Comparison of ENCODE assay signal across 9 cellular contexts in the genomic region with DNA sequence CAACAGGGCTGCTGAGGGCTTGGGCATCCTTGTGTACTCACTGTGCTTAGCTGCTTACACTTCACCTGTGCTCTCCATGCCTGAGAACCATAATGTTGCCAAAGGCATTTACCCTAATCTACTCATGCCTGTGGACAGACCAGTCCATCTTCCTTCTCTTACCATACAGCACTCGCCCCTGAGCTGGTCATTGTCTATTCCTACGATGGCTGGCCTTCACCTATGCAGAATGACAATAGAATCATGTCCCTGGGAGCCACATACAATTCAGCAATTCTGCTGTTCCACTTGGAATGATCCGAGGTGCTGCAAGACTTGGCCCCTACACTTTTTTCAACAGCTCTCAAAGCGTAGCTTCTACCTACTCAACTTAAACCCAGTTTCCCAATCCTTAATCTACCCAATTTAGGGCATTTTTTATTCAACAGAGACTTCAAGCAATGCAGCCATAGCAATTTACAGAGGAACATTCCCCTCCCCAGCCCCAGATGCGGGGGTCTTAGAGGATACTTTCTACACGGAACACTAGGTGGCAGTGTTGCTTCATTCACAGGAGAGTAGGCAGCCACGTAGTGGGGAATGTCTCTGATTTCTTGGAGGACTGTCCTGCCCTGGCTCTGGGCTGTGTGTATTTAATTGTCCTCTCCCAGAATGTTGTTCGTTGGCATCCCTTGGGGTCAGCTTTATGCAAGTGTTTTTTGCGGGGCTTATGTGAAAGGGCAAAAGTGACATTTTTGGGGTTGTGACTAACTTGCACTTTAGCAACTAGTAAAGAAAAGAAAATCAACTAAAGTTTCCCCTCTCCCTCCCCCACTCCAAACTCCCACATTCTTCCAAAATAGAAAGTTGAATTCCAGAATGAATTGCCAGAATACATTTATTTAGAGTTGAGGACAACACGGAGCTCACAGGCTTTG.
A peak's percentile ranks its signal among the peaks of the same experiment; 100 is the strongest.
DNase-seq lines count a peak whose midpoint lies in the region; ATAC-seq, FAIRE-seq and TF ChIP-seq lines count a peak whose summit lies in the region.
"Had no signal": no experiment of that assay in that cellular context is flagged by ENCODE, and none has a peak within 500 bp of the region (broad histone marks: within the 10 kb centered on the region; RNA-seq: fewer than 3 reads in every experiment).

No MANE protein-coding gene starts in this region.

- peak; percentile 51 for DNase-seq in DMS53 treated with DMSO at 0.1 percent for 48 hours (lab: John Stamatoyannopoulos, UW; ENCODE audit: unreplicated experiment)
- peak; percentile 26 for DNase-seq in GM19239 (ENCODE audit: insufficient read length, low spot score)
- DNase-seq in NOMO-1 treated with dmso at 0.1 percent for 144 hours (lab: John Stamatoyannopoulos, UW; ENCODE audit: unreplicated experiment), result peak; percentile 22
- no peak for DNase-seq in breast epithelium (ENCODE audit: low spot score in 2 of 2)
- peak; percentile 79 for DNase-seq in islet precursor cell
- peak in 31 of 49 donors; percentile 3 to 48 (median 19) for DNase-seq in substantia nigra (lab: John Stamatoyannopoulos, UW)
- DNase-seq in T-helper 2 cell treated with Interferon-gamma antibody and Interleukin-4, amounts not matched to agents 5 μg/mL and 100 μg/mL, for 36 hours (ENCODE audit: low spot score), result no peak

- no peak overlapping the region for H3K4me3 Mint-ChIP-seq in T-helper 2 cell treated with Interferon-gamma antibody and Interleukin-4, amounts not matched to agents 5 μg/mL and 100 μg/mL, for 36 hours
- H3K4me3 Mint-ChIP-seq: activated naive CD4-positive, alpha-beta T cell treated with anti-CD3 and anti-CD28 coated beads, Interleukin-2, amount 50 U/mL, for 24 hours had no signal

- H3K4me1 Mint-ChIP-seq in T-helper 2 cell treated with Interferon-gamma antibody and Interleukin-4, amounts not matched to agents 5 μg/mL and 100 μg/mL, for 36 hours (ENCODE audit: low read depth), result no peaks in the 10 kb centered on the region
- H3K4me1 Mint-ChIP-seq: activated naive CD4-positive, alpha-beta T cell treated with anti-CD3 and anti-CD28 coated beads, Interleukin-2, amount 50 U/mL, for 24 hours had no signal

- peak; percentile 77 for ATAC-seq in HG03565 (IDR thresholded peaks at IDR 0.05; ENCODE audit: unreplicated experiment)

- TF ChIP-seq CTCF in breast epithelium (IDR thresholded peaks at IDR 0.05), result peak; percentile 11 to 86 (median 68)

- H3K27me3 ChIP-seq in breast epithelium, result peaks cover 0 to 16% of the 10 kb centered on the region in 2 donors

- H3K36me3 Mint-ChIP-seq in T-helper 2 cell treated with Interferon-gamma antibody and Interleukin-4, amounts not matched to agents 5 μg/mL and 100 μg/mL, for 36 hours (ENCODE audit: low read depth), result no peaks in the 10 kb centered on the region

- H3K27me3 Mint-ChIP-seq in T-helper 2 cell treated with Interferon-gamma antibody and Interleukin-4, amounts not matched to agents 5 μg/mL and 100 μg/mL, for 36 hours (ENCODE audit: low read depth), result no peaks in the 10 kb centered on the region

- intact Hi-C loops in breast epithelium (cut with DNase I; ENCODE audit: low total_unique reads), result no loop called here

- no peak for TF ChIP-seq POLR2A in breast epithelium (IDR thresholded peaks at IDR 0.05)

- no peaks in the 10 kb centered on the region for H3K9me3 Mint-ChIP-seq in T-helper 2 cell treated with Interferon-gamma antibody and Interleukin-4, amounts not matched to agents 5 μg/mL and 100 μg/mL, for 36 hours
- H3K9me3 Mint-ChIP-seq: activated naive CD4-positive, alpha-beta T cell treated with anti-CD3 and anti-CD28 coated beads, Interleukin-2, amount 50 U/mL, for 24 hours had no signal

- H3K4me3 ChIP-seq in breast epithelium, result no peak overlapping the region

- H3K9me3 ChIP-seq in breast epithelium, result no peaks in the 10 kb centered on the region

- no peaks in the 10 kb centered on the region for H3K4me1 ChIP-seq in breast epithelium

- H3K27ac Mint-ChIP-seq in T-helper 2 cell treated with Interferon-gamma antibody and Interleukin-4, amounts not matched to agents 5 μg/mL and 100 μg/mL, for 36 hours, result no peak overlapping the region
- H3K27ac Mint-ChIP-seq: activated naive CD4-positive, alpha-beta T cell treated with anti-CD3 and anti-CD28 coated beads, Interleukin-2, amount 50 U/mL, for 24 hours had no signal

- FAIRE-seq in GM19239 (lab: Jason Lieb, UNC), result peak; percentile 45

- H3K27ac ChIP-seq in breast epithelium (peak overlapping the region in 1 of 2 donors; percentile 30), substantia nigra (ENCODE audit: low read depth, low read length, poor library complexity, severe bottlenecking) (no peak overlapping the region)

- H3K36me3 ChIP-seq in breast epithelium, result no peaks in the 10 kb centered on the region

Comparison
In these comparisons a context has a peak if more than half of its experiments do, and no peak if none do; other contexts are left out.
1. DNase-seq: peak in DMS53 treated with DMSO at 0.1 percent for 48 hours (single experiment), GM19239 (single experiment), NOMO-1 treated with dmso at 0.1 percent for 144 hours (single experiment), islet precursor cell (single experiment) and substantia nigra (31 of 49); none in breast epithelium (0 of 2) and T-helper 2 cell treated with Interferon-gamma antibody and Interleukin-4, amounts not matched to agents 5 μg/mL and 100 μg/mL, for 36 hours (single experiment).